ENCODE assay signal across 1 cellular context in genomic region chr4:7202391-7202790, GRCh38.
TF ChIP-seq lines count a peak whose summit lies in the region.

No MANE protein-coding gene starts in this region.

TF ChIP-seq in K562, 482 proteins besides CTCF, POLR2A, EP300 and RAD21 (continued from another document):
- TF ChIP-seq MLLT1 (IDR thresholded peaks at IDR 0.05): no peak
- TF ChIP-seq NFE2 (IDR thresholded peaks at IDR 0.05; ENCODE audit: low read depth): 0 out of 2 replicates have a peak, but pooled peaks have one; percentile 24
